8 cellular contexts compared by ENCODE assay signal in the genomic region with DNA sequence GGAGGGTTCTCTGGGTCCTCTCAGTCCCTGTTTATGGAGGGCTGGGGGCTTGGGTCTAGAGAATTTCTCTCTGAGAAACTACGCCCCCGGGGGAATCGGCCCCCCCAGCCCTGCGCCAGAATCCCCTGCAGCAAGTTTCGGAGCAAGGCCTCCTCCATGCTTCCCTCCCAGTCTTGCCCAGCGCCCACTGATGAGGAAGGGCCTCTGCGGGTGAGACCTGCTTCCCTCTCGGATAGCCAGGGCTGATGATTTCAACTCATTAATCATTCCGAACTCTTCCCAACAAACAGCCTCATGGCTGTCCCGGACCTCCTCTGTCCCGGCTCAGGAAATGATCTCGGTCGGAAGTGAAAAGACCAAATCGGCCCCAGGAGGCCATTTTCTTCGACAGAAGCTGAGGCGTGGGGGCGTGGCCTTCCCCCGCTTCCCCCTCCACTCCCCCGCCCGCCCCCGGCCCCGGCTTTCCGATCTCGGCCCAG. TPM values are rescaled to one million over a fixed set of nuclear protein-coding genes. Genes with fewer than 3 reads are reported as not detected.
DNase-seq lines count a peak whose midpoint lies in the region; ATAC-seq and TF ChIP-seq lines count a peak whose summit lies in the region.

No MANE protein-coding gene starts in this region.

- H3K4me1 Mint-ChIP-seq in naive B cell, result peaks cover 49 to 78% (median 73%) of the 10 kb centered on the region in 3 donors

- CTCF ChIA-PET in A673 (lab: Charles Lee), result interaction anchor here (3.3 kb wide), 1 partner anchor 12 kb away, joined by 16 read pairs; a partner anchor contains a TSS

- no peaks in the 10 kb centered on the region for H3K27me3 ChIP-seq in A673 (replicated peaks; ENCODE audit: insufficient read depth, low read depth, low read length, poor library complexity)
- no peaks in the 10 kb centered on the region for H3K27me3 ChIP-seq in MG63

- POLR2A ChIA-PET in A673 (lab: Charles Lee; ENCODE audit: low non-redundant PET), result no interaction called here

- no peaks in the 10 kb centered on the region for H3K27me3 Mint-ChIP-seq in naive B cell

- ATAC-seq in naive B cell (ENCODE audit: low read depth in 2 of 2), result peak; percentile 7 to 10
- ATAC-seq in HG02870 (IDR thresholded peaks at IDR 0.05; ENCODE audit: unreplicated experiment), result no peak
- ATAC-seq in GM19397 (IDR thresholded peaks at IDR 0.05; ENCODE audit: unreplicated experiment), result no peak

- no peak for TF ChIP-seq CTCF in A673 (conservative IDR thresholded peaks at IDR 0.05; ENCODE audit: low read depth, low read length)

- peak overlapping the region; percentile 99 to 100 (median 100) for H3K27ac Mint-ChIP-seq in naive B cell

- DNase-seq in A673 (ENCODE audit: low spot score) (peak; percentile 72), GM03348 (ENCODE audit: low spot score) (peak; percentile 74), MG63 (no peak), T-helper 22 cell (ENCODE audit: low read depth) (peak; percentile 46), erythroblast (lab: John Stamatoyannopoulos, UW) (peak; percentile 91 to 92), naive B cell (no peak)

- H3K27ac ChIP-seq in A673 (ENCODE audit: low read depth, low read length, poor library complexity, severe bottlenecking), result peak overlapping the region; percentile 98

- intact Hi-C loops in A673 (cut with micrococcal nuclease; ENCODE audit: unreplicated experiment), result no loop called here

- no peaks in the 10 kb centered on the region for H3K36me3 ChIP-seq in A673 (ENCODE audit: insufficient read depth, low read length, poor library complexity, severe bottlenecking)
- peaks cover 20% of the 10 kb centered on the region for H3K36me3 ChIP-seq in MG63

- peak overlapping the region; percentile 47 for H3K4me3 ChIP-seq in A673 (ENCODE audit: low read depth, low read length, poor library complexity, severe bottlenecking)
- H3K4me3 ChIP-seq in MG63, result peak overlapping the region; percentile 93

- H3K4me3 Mint-ChIP-seq in naive B cell, result peak overlapping the region; percentile 96 to 100 (median 98)

- no peaks in the 10 kb centered on the region for H3K9me3 ChIP-seq in A673 (ENCODE audit: low read depth, low read length, poor library complexity, severe bottlenecking)
- H3K9me3 ChIP-seq in MG63, result no peaks in the 10 kb centered on the region

- no TSS peak for BruUV-seq in A673 (replicated peaks; lab: Mats Ljungman, UMichigan)

- H3K36me3 Mint-ChIP-seq in naive B cell, result peaks cover 0 to 6% of the 10 kb centered on the region in 2 donors

- H3K4me1 ChIP-seq in A673 (ENCODE audit: insufficient read depth, low read length, poor library complexity, severe bottlenecking), result peaks cover 26% of the 10 kb centered on the region

- TF ChIP-seq POLR2A in erythroblast (IDR thresholded peaks at IDR 0.05; ENCODE audit: low read length), result peak; percentile 20

- H3K9me3 Mint-ChIP-seq in naive B cell, result peaks cover 0 to 9% (median 0%) of the 10 kb centered on the region in 7 donors

RNA-seq across cellular contexts. Expression of a gene that starts 1.1 kb away (rescaled TPM):
- total RNA-seq in A673 (2021), result 21.2 and 22.1 TPM in 2 replicates
- 20.3 and 20.8 TPM in 2 replicates for total RNA-seq in MG63 (2014; rRNA removed; shearing (Covaris generic); ENCODE audit: low replicate concordance)
- polyA plus RNA-seq in naive B cell (ENCODE audit: low read depth in 6 of 6), result 1 to 10 TPM; 3.2 to 5.3 (median 4.1) TPM

RNA-seq across cellular contexts. Expression of a gene that starts 11.7 kb away (rescaled TPM):
- 1.4 and 4.2 TPM in 2 replicates for total RNA-seq in A673 (2021)
- total RNA-seq in MG63 (2014; rRNA removed; shearing (Covaris generic); ENCODE audit: low replicate concordance), result 2.7 and 5.0 TPM in 2 replicates
- polyA plus RNA-seq in naive B cell (ENCODE audit: low read depth in 6 of 6), result 10 to 100 TPM; 15.4 to 27.1 (median 20.4) TPM

RNA-seq across cellular contexts. Expression of a gene that starts 14.5 kb away (rescaled TPM):
- total RNA-seq in A673 (2021), result 4.6 and 4.8 TPM in 2 replicates
- total RNA-seq in MG63 (2014; rRNA removed; shearing (Covaris generic); ENCODE audit: low replicate concordance), result 20.6 and 34.3 TPM in 2 replicates
- polyA plus RNA-seq in naive B cell (ENCODE audit: low read depth in 6 of 6), result 1 to 10 TPM; 2.1 to 6.7 (median 4.3) TPM

RNA-seq across cellular contexts. Expression of a gene that starts 14.8 kb away (rescaled TPM):
- 12.0 and 18.5 TPM in 2 replicates for total RNA-seq in A673 (2021)
- 9.4 and 13.3 TPM in 2 replicates for total RNA-seq in MG63 (2014; rRNA removed; shearing (Covaris generic); ENCODE audit: low replicate concordance)
- not detected for polyA plus RNA-seq in naive B cell (ENCODE audit: low read depth in 6 of 6)

Comparison
In these comparisons a context has a peak if more than half of its experiments do, and no peak if none do; other contexts are left out.
1. DNase-seq: peak in A673 (single experiment), GM03348 (single experiment), T-helper 22 cell (single experiment) and erythroblast (2 of 2); none in MG63 (single experiment) and naive B cell (single experiment).
2. ATAC-seq: peak in naive B cell (2 of 2); none in HG02870 (single experiment) and GM19397 (single experiment).